In genomic region chr16:69131749-69132423, GRCh38 we compare ENCODE assay signal across 1 cellular context.
TF ChIP-seq lines count a peak whose summit lies in the region.

No MANE protein-coding gene starts in this region.

TF ChIP-seq in K562, 482 proteins besides CTCF, POLR2A, EP300 and RAD21 (continues in another document):
- peak; percentile 44; the same call in 1 of the 2 replicates for TF ChIP-seq SMARCA4 (IDR thresholded peaks at IDR 0.05)
- peak; percentile 66 for TF ChIP-seq ZBTB40 (IDR thresholded peaks at IDR 0.05)
- no peak for TF ChIP-seq ZBTB40 (CRISPR knock-in tag; IDR thresholded peaks at IDR 0.05)
- peak; percentile 68 for TF ChIP-seq TAF9B (IDR thresholded peaks at IDR 0.05; ENCODE audit: partially characterized antibody)
- 0 out of 2 replicates have a peak, but pooled peaks have one; percentile 46 for TF ChIP-seq ERF (CRISPR knock-in tag; IDR thresholded peaks at IDR 0.05)
- 0 out of 2 replicates have a peak, but pooled peaks have one; percentile 56 for TF ChIP-seq THAP12 (CRISPR knock-in tag; IDR thresholded peaks at IDR 0.05)
- TF ChIP-seq SIRT6 (IDR thresholded peaks at IDR 0.05; ENCODE audit: low read depth, low read length), result no peak
- peak in 1 of 2 experiments; percentile 73; a peak in 1 of 4 replicates for TF ChIP-seq MLX (CRISPR knock-in tag; conservative IDR thresholded peaks at IDR 0.05)
- TF ChIP-seq POLR2B (IDR thresholded peaks at IDR 0.05; ENCODE audit: low read depth, partially characterized antibody), result peak; percentile 87
- TF ChIP-seq NFYB (IDR thresholded peaks at IDR 0.05; ENCODE audit: extremely low read depth, insufficient read length), result no peak
- TF ChIP-seq LEF1 (IDR thresholded peaks at IDR 0.05), result 0 out of 2 replicates have a peak, but pooled peaks have one; percentile 56
- TF ChIP-seq EZH2 (IDR thresholded peaks at IDR 0.05; ENCODE audit: borderline replicate concordance, low read depth, low read length), result no peak
- TF ChIP-seq EGR1 (conservative IDR thresholded peaks at IDR 0.05), result peak; percentile 96
- TF ChIP-seq BCOR (IDR thresholded peaks at IDR 0.05), result 0 out of 2 replicates have a peak, but pooled peaks have one; percentile 52
- no peak for TF ChIP-seq SIX5 (IDR thresholded peaks at IDR 0.05; ENCODE audit: borderline replicate concordance in 1 of 2, insufficient read depth in 1 of 2, low read depth in 1 of 2, low read length in 2 of 2)
- peak; percentile 77 for TF ChIP-seq TOE1 (IDR thresholded peaks at IDR 0.05; ENCODE audit: borderline replicate concordance)
- no peak for TF ChIP-seq TOE1 (CRISPR knock-in tag; IDR thresholded peaks at IDR 0.05; ENCODE audit: borderline replicate concordance, low read depth)
- peak; percentile 98 for TF ChIP-seq VEZF1 (CRISPR knock-in tag; IDR thresholded peaks at IDR 0.05)
- TF ChIP-seq RNF219 (CRISPR knock-in tag; IDR thresholded peaks at IDR 0.05), result no peak
- TF ChIP-seq TCF15 (CRISPR knock-in tag; IDR thresholded peaks at IDR 0.05), result no peak
- TF ChIP-seq ATF7 (IDR thresholded peaks at IDR 0.05), result no peak
- TF ChIP-seq UBTF (IDR thresholded peaks at IDR 0.05; ENCODE audit: borderline replicate concordance in 1 of 2, low read depth in 2 of 2, low read length in 2 of 2), result peak in 1 of 2 experiments; percentile 73; a peak in 1 of 4 replicates
- peak; percentile 63; the same call in 1 of the 2 replicates for TF ChIP-seq ZBTB9 (CRISPR knock-in tag; IDR thresholded peaks at IDR 0.05)
- no peak for TF ChIP-seq CTCFL (IDR thresholded peaks at IDR 0.05; ENCODE audit: borderline replicate concordance, insufficient read depth, low read depth, low read length, poor library complexity, severe bottlenecking)
- TF ChIP-seq ARID3B (CRISPR knock-in tag; IDR thresholded peaks at IDR 0.05; ENCODE audit: borderline replicate concordance), result no peak
- no peak for TF ChIP-seq CTBP1 (IDR thresholded peaks at IDR 0.05; ENCODE audit: borderline replicate concordance)
